In genomic region chr3:189573004-189573403, GRCh38 we compare ENCODE assay signal across 13 cellular contexts. TPM values are rescaled to one million over a fixed set of nuclear protein-coding genes. Genes with fewer than 3 reads are reported as not detected.
A peak's percentile ranks its signal among the peaks of the same experiment; 100 is the strongest.
DNase-seq lines count a peak whose midpoint lies in the region; ATAC-seq and TF ChIP-seq lines count a peak whose summit lies in the region.
"Had no signal": no experiment of that assay in that cellular context is flagged by ENCODE, and none has a peak within 500 bp of the region (broad histone marks: within the 10 kb centered on the region; RNA-seq: fewer than 3 reads in every experiment).

No MANE protein-coding gene starts in this region.

- no peaks in the 10 kb centered on the region for H3K36me3 Mint-ChIP-seq in GM23338 (ENCODE audit: low read depth)

- H3K4me1 ChIP-seq in foreskin keratinocyte (peaks cover 10% of the 10 kb centered on the region), GM23338 (ENCODE audit: insufficient read depth) (no peaks in the 10 kb centered on the region)

- no peak overlapping the region for H3K4me2 ChIP-seq in GM23338

- no peak overlapping the region for H3K27ac Mint-ChIP-seq in GM23338
- H3K27ac Mint-ChIP-seq: activated naive CD8-positive, alpha-beta T cell treated with anti-CD3 and anti-CD28 coated beads, Interleukin-2, amount 10 ng/mL, durations not matched to agents 7 days and 5 days had no signal

- ATAC-seq in GM18499 (IDR thresholded peaks at IDR 0.05; ENCODE audit: insufficient read depth, unreplicated experiment), result peak; percentile 53
- ATAC-seq in GM21423 (IDR thresholded peaks at IDR 0.05; ENCODE audit: unreplicated experiment), result peak; percentile 39
- peak; percentile 36 for ATAC-seq in HG03354 (IDR thresholded peaks at IDR 0.05; ENCODE audit: poor library complexity, severe bottlenecking, unreplicated experiment)
- ATAC-seq in foreskin keratinocyte, result no peak
- no peak for ATAC-seq in GM23338

- peaks cover 3% of the 10 kb centered on the region for H3K27me3 Mint-ChIP-seq in GM23338 (ENCODE audit: insufficient read depth, low read depth, poor library complexity)
- H3K27me3 Mint-ChIP-seq: activated CD4-positive, alpha-beta T cell treated with anti-CD3 and anti-CD28 coated beads, Interleukin-2, amount 10 ng/mL, durations not matched to agents 24 days and 14 days; activated naive CD8-positive, alpha-beta T cell treated with anti-CD3 and anti-CD28 coated beads, Interleukin-2, amount 10 ng/mL, durations not matched to agents 7 days and 5 days; CD8-positive, alpha-beta memory T cell had no signal

- peaks cover 12% of the 10 kb centered on the region; the same call in 1 of the 2 replicates for H3K9me2 ChIP-seq in GM23338 (ENCODE audit: insufficient read depth)

- no peak overlapping the region for H3K4me3 Mint-ChIP-seq in GM23338
- H3K4me3 Mint-ChIP-seq: activated CD4-positive, alpha-beta T cell treated with anti-CD3 and anti-CD28 coated beads, Interleukin-2, amount 10 ng/mL, durations not matched to agents 24 days and 14 days; activated naive CD8-positive, alpha-beta T cell treated with anti-CD3 and anti-CD28 coated beads, Interleukin-2, amount 10 ng/mL, durations not matched to agents 7 days and 5 days; CD8-positive, alpha-beta memory T cell had no signal

- DNase-seq in foreskin keratinocyte, result no peak
- DNase-seq in GM23338 (ENCODE audit: low spot score), result no peak
- DNase-seq in iPS-NIHi7 (ENCODE audit: extremely low spot score), result no peak
- no peak for DNase-seq in H7
- DNase-seq in HuH-7 (ENCODE audit: low spot score), result no peak
- DNase-seq: activated CD4-positive, alpha-beta T cell treated with anti-CD3 and anti-CD28 coated beads, Interleukin-2, amount 10 ng/mL, durations not matched to agents 24 days and 14 days; activated naive CD8-positive, alpha-beta T cell treated with anti-CD3 and anti-CD28 coated beads, Interleukin-2, amount 10 ng/mL, durations not matched to agents 7 days and 5 days; CD8-positive, alpha-beta memory T cell; effector memory CD4-positive, alpha-beta T cell; NCI-H510A treated with DMSO at 0.1 percent for 48 hours had no signal

- H3K79me2 ChIP-seq in GM23338 (replicated peaks; ENCODE audit: insufficient read depth), result no peaks in the 10 kb centered on the region

- TF ChIP-seq CTCF in foreskin keratinocyte (conservative IDR thresholded peaks at IDR 0.05) (no peak), GM23338 (conservative IDR thresholded peaks at IDR 0.05; ENCODE audit: low read depth in 2 of 2) (no peak)

- no peaks in the 10 kb centered on the region for H3F3A ChIP-seq in GM23338 (replicated peaks; ENCODE audit: low read depth)

- no peaks in the 10 kb centered on the region for H3K9me3 Mint-ChIP-seq in GM23338
- H3K9me3 Mint-ChIP-seq: CD8-positive, alpha-beta memory T cell had no signal

- H3K27ac ChIP-seq in foreskin keratinocyte (peak overlapping the region; percentile 21), GM23338 (ENCODE audit: low read depth) (no peak overlapping the region)

- no peaks in the 10 kb centered on the region for H4K20me1 ChIP-seq in GM23338 (replicated peaks; ENCODE audit: insufficient read depth)

- no peaks in the 10 kb centered on the region for H3K36me3 ChIP-seq in GM23338 (ENCODE audit: insufficient read depth)
- no peaks in the 10 kb centered on the region for H3K36me3 ChIP-seq in H7 (replicated peaks; ENCODE audit: control insufficient read depth, insufficient read depth, low read length)

- no peak overlapping the region; the same call in 1 of the 2 replicates for H2AFZ ChIP-seq in GM23338

- no peaks in the 10 kb centered on the region for H3K4me1 Mint-ChIP-seq in GM23338

- H3K27me3 ChIP-seq in foreskin keratinocyte (no peaks in the 10 kb centered on the region), GM23338 (ENCODE audit: insufficient read depth) (no peaks in the 10 kb centered on the region), H7 (ENCODE audit: control insufficient read depth, insufficient read depth, low read length) (no peaks in the 10 kb centered on the region)

- H3K4me3 ChIP-seq in GM23338 (no peak overlapping the region), H7 (ENCODE audit: insufficient read depth, low read depth, low read length) (no peak overlapping the region)

TF ChIP-seq in GM23338, 12 proteins besides CTCF, POLR2A, EP300 and RAD21 (continues in another document):
- TF ChIP-seq STAT1 (IDR thresholded peaks at IDR 0.05; ENCODE audit: unreplicated experiment) (no peak), ZNF331 (CRISPR knock-in tag; IDR thresholded peaks at IDR 0.05; ENCODE audit: low read depth) (no peak)
- TF ChIP-seq, protein P1, sequence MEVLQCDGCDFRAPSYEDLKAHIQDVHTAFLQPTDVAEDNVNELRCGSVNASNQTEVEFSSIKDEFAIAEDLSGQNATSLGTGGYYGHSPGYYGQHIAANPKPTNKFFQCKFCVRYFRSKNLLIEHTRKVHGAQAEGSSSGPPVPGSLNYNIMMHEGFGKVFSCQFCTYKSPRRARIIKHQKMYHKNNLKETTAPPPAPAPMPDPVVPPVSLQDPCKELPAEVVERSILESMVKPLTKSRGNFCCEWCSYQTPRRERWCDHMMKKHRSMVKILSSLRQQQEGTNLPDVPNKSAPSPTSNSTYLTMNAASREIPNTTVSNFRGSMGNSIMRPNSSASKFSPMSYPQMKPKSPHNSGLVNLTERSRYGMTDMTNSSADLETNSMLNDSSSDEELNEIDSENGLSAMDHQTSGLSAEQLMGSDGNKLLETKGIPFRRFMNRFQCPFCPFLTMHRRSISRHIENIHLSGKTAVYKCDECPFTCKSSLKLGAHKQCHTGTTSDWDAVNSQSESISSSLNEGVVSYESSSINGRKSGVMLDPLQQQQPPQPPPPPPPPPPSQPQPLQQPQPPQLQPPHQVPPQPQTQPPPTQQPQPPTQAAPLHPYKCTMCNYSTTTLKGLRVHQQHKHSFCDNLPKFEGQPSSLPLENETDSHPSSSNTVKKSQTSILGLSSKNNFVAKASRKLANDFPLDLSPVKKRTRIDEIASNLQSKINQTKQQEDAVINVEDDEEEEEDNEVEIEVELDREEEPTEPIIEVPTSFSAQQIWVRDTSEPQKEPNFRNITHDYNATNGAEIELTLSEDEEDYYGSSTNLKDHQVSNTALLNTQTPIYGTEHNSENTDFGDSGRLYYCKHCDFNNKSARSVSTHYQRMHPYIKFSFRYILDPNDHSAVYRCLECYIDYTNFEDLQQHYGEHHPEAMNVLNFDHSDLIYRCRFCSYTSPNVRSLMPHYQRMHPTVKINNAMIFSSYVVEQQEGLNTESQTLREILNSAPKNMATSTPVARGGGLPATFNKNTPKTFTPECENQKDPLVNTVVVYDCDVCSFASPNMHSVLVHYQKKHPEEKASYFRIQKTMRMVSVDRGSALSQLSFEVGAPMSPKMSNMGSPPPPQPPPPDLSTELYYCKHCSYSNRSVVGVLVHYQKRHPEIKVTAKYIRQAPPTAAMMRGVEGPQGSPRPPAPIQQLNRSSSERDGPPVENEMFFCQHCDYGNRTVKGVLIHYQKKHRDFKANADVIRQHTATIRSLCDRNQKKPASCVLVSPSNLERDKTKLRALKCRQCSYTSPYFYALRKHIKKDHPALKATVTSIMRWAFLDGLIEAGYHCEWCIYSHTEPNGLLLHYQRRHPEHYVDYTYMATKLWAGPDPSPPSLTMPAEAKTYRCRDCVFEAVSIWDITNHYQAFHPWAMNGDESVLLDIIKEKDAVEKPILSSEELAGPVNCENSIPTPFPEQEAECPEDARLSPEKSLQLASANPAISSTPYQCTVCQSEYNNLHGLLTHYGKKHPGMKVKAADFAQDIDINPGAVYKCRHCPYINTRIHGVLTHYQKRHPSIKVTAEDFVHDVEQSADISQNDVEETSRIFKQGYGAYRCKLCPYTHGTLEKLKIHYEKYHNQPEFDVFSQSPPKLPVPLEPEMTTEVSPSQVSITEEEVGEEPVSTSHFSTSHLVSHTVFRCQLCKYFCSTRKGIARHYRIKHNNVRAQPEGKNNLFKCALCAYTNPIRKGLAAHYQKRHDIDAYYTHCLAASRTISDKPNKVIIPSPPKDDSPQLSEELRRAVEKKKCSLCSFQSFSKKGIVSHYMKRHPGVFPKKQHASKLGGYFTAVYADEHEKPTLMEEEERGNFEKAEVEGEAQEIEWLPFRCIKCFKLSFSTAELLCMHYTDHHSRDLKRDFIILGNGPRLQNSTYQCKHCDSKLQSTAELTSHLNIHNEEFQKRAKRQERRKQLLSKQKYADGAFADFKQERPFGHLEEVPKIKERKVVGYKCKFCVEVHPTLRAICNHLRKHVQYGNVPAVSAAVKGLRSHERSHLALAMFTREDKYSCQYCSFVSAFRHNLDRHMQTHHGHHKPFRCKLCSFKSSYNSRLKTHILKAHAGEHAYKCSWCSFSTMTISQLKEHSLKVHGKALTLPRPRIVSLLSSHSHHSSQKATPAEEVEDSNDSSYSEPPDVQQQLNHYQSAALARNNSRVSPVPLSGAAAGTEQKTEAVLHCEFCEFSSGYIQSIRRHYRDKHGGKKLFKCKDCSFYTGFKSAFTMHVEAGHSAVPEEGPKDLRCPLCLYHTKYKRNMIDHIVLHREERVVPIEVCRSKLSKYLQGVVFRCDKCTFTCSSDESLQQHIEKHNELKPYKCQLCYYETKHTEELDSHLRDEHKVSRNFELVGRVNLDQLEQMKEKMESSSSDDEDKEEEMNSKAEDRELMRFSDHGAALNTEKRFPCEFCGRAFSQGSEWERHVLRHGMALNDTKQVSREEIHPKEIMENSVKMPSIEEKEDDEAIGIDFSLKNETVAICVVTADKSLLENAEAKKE (CRISPR knock-in tag; IDR thresholded peaks at IDR 0.05), result no peak

RNA-seq across cellular contexts. Expression of gene TP63, which starts 58.2 kb away (rescaled TPM):
- total RNA-seq in foreskin keratinocyte, result 154 and 165 TPM in 2 replicates
- polyA plus RNA-seq in foreskin keratinocyte, result 32.7 and 42.9 TPM in 2 replicates
- not detected in 2 replicates for total RNA-seq in GM23338 (2014; rRNA removed; shearing (Covaris generic))
- 0.30 TPM in 1 of 2 replicates, not detected in the other for polyA plus RNA-seq in GM23338 (2016; fragmentation: Nextera tagmentation; extraction: Ambion mirVana)
- total RNA-seq in H7 (2014; rRNA removed; shearing (Covaris generic)), result not detected in 2 replicates

Comparison
In these comparisons a context has a peak if more than half of its experiments do, and no peak if none do; other contexts are left out.
1. ATAC-seq: peak in GM18499 (single experiment), GM21423 (single experiment) and HG03354 (single experiment); none in foreskin keratinocyte (single experiment) and GM23338 (single experiment).
2. RNA of gene TP63, which starts 58.2 kb away (total RNA-seq): 154 to 165 TPM in foreskin keratinocyte; not detected in GM23338 and not detected in H7; every median in the first group is over 100 times any median in the second.